In the genomic region with DNA sequence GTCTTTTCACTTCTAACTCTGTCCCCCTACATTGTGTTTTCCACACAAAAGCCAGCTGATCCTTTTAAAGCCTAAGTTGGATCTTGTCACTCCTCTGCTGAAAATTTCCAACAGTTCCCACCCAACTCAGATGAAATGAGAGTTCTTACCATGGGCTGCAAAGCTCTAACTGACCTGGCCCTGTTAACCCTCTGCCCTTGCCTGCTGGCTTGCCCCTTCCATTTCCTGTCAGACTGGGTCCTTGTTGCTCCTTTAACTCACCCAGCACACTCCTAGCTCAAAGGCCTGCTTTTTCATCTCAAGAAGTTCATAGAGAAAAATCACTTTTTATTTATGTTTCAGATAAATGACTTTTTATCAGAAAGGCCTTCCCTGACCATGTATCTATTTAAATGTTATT, we compare ENCODE assay signal across 9 cellular contexts.
"Had no signal": no experiment of that assay in that cellular context is flagged by ENCODE, and none has a peak within 500 bp of the region (broad histone marks: within the 10 kb centered on the region; RNA-seq: fewer than 3 reads in every experiment).

No MANE protein-coding gene starts in this region.

- H3K4me3 ChIP-seq: GM23248, HAP-1 had no signal

- DNase-seq: GM23248, GOT3, H7, H9, HCEC 1CT, HFFc6 had no signal

- H3K27ac ChIP-seq: GM23248 had no signal

- H3K4me3 Mint-ChIP-seq: H9, HFFc6 had no signal

- FAIRE-seq: H54 had no signal

- H3K9ac ChIP-seq: GM23248 had no signal

- H3K4me1 ChIP-seq: HAP-1 had no signal

- H3K36me3 ChIP-seq: HAP-1 had no signal

- H3K9me3 ChIP-seq: HAP-1 had no signal

- H3K27ac Mint-ChIP-seq: H9, HFFc6 had no signal

- ATAC-seq: HCT116 had no signal

- H2AFZ ChIP-seq: GM23248 had no signal
